ENCODE assay signal across 19 cellular contexts in the genomic region with DNA sequence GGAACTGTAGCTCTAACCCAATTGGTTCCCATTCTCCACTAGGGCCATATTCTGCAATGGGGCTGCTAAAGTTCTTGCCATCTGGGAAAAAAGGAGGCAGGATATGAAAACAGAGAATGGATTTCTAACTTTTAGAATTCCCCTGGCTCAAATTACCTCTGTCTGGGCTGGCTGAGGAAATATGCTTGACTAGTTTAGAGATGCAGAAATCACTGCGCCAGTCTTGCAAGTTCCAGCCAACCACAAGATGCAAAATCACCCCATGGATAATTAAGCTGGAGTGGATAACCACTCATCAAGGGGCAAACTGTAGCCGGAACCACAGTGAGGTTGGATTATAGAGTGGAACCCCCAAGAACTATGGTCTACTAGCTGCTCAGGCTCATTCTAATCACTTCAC.
DNase-seq lines count a peak whose midpoint lies in the region; ATAC-seq, FAIRE-seq and TF ChIP-seq lines count a peak whose summit lies in the region.
"Had no signal": no experiment of that assay in that cellular context is flagged by ENCODE, and none has a peak within 500 bp of the region (broad histone marks: within the 10 kb centered on the region; RNA-seq: fewer than 3 reads in every experiment).

No MANE protein-coding gene starts in this region.

- peak; percentile 5 for FAIRE-seq in GM12891 (lab: Jason Lieb, UNC)
- FAIRE-seq: K562 had no signal

- H3K27ac ChIP-seq in Karpas-422 (ENCODE audit: low read length) (peak overlapping the region; percentile 12; the same call in 1 of the 2 replicates), hepatocyte (no peak overlapping the region)
- H3K27ac ChIP-seq: HL-60, SJCRH30 had no signal

- H3K9ac ChIP-seq in Karpas-422 (ENCODE audit: low read length) = no peak overlapping the region

- no peak overlapping the region for H3K4me3 ChIP-seq in Karpas-422 (ENCODE audit: low read length)
- no peak overlapping the region for H3K4me3 ChIP-seq in epithelial cell of proximal tubule (ENCODE audit: low read depth, low read length)
- no peak overlapping the region for H3K4me3 ChIP-seq in hepatocyte
- H3K4me3 ChIP-seq: HAP-1, K562, SJCRH30 had no signal

- ATAC-seq in omental fat pad (ENCODE audit: low FRiP score) = no peak
- ATAC-seq: K562 had no signal

- H3K36me3 ChIP-seq in Karpas-422 (ENCODE audit: insufficient read depth, low read length) (peaks cover 23% of the 10 kb centered on the region), hepatocyte (replicated peaks; ENCODE audit: insufficient read depth, low read depth) (no peaks in the 10 kb centered on the region)
- H3K36me3 ChIP-seq: HAP-1 had no signal

- WGBS in hepatocyte (ENCODE audit: low lambda C conversion rate, missing lambda C conversion rate) = 98% methylated on average over 2 of the region's 2 CpGs

- H4K20me1 ChIP-seq in Karpas-422 (ENCODE audit: insufficient read depth, low read depth, low read length) (no peaks in the 10 kb centered on the region), hepatocyte (ENCODE audit: insufficient read depth, poor library complexity, severe bottlenecking) (no peaks in the 10 kb centered on the region)

- no peaks in the 10 kb centered on the region for H3K9me3 ChIP-seq in Karpas-422 (ENCODE audit: low read length)
- no peaks in the 10 kb centered on the region for H3K9me3 ChIP-seq in hepatocyte (ENCODE audit: low read depth)
- H3K9me3 ChIP-seq: HAP-1, SJCRH30 had no signal

- H3K79me2 ChIP-seq in Karpas-422 (ENCODE audit: low read length) = no peaks in the 10 kb centered on the region; the same call in 1 of the 2 replicates
- no peaks in the 10 kb centered on the region for H3K79me2 ChIP-seq in hepatocyte

- no peak overlapping the region for H3K4me2 ChIP-seq in Karpas-422 (ENCODE audit: low read depth, low read length, poor library complexity, severe bottlenecking)
- H3K4me2 ChIP-seq in hepatocyte = no peak overlapping the region

- H3K27me3 ChIP-seq in Karpas-422 (ENCODE audit: low read length) (no peaks in the 10 kb centered on the region), hepatocyte (no peaks in the 10 kb centered on the region)
- H3K27me3 ChIP-seq: SJCRH30 had no signal

- H2AFZ ChIP-seq in Karpas-422 (ENCODE audit: low read length) = no peak overlapping the region
- H2AFZ ChIP-seq in hepatocyte = no peak overlapping the region

- H3K9me2 ChIP-seq in Karpas-422 (replicated peaks; ENCODE audit: insufficient read depth, low read length) (no peaks in the 10 kb centered on the region), hepatocyte (replicated peaks; ENCODE audit: insufficient read depth) (no peaks in the 10 kb centered on the region)

- H3K4me1 ChIP-seq in Karpas-422 (ENCODE audit: low read length) (peaks cover 34% of the 10 kb centered on the region), hepatocyte (ENCODE audit: insufficient read depth) (no peaks in the 10 kb centered on the region)
- H3K4me1 ChIP-seq: HAP-1, SJCRH30 had no signal

- TF ChIP-seq CTCF in epithelial cell of proximal tubule (conservative IDR thresholded peaks at IDR 0.05; ENCODE audit: low read depth, low read length) = no peak
- TF ChIP-seq CTCF in omental fat pad (IDR thresholded peaks at IDR 0.05) = no peak
- no peak for TF ChIP-seq CTCF in hepatocyte (IDR thresholded peaks at IDR 0.05; ENCODE audit: poor library complexity)

- TF ChIP-seq POLR2A in GM12891 (IDR thresholded peaks at IDR 0.05; ENCODE audit: low read depth, low read length) = no peak

- DNase-seq in GM12891 (ENCODE audit: insufficient read length, low spot score) (no peak), Karpas-422 (no peak), epithelial cell of proximal tubule (ENCODE audit: low read depth) (peak; percentile 15), left kidney (ENCODE audit: low read depth, low spot score) (peak; percentile 2), dermis blood vessel endothelial cell (no peak), omental fat pad (ENCODE audit: low spot score) (no peak), hepatocyte (ENCODE audit: low spot score) (no peak)
- DNase-seq: AML-193; DMS153; EL; MV-4-11; NCI-H1417; NCI-H2081; NK-92 treated with Interleukin-12 subunit alpha and Interleukin-12 subunit beta, amount 100 ng/mL, for 24 hours; OCI-M1; SJCRH30 had no signal

TF ChIP-seq in GM12891, 5 proteins besides CTCF, POLR2A, EP300 and RAD21:
- no peak for TF ChIP-seq POLR2AphosphoS5 (IDR thresholded peaks at IDR 0.05; ENCODE audit: low read depth, low read length)
- no peak for TF ChIP-seq POU2F2 (IDR thresholded peaks at IDR 0.05; ENCODE audit: low read depth, low read length)
- no peak for TF ChIP-seq SPI1 (IDR thresholded peaks at IDR 0.05; ENCODE audit: low read depth, low read length)
- TF ChIP-seq PAX5 (IDR thresholded peaks at IDR 0.05; ENCODE audit: insufficient read depth, low read length, severe bottlenecking) = no peak
TF ChIP-seq in GM12891: peak in this region for 0.

Comparison
In these comparisons a context has a peak if more than half of its experiments do, and no peak if none do; other contexts are left out.
1. DNase-seq: peak in epithelial cell of proximal tubule (single experiment) and left kidney (single experiment); none in GM12891 (single experiment), Karpas-422 (single experiment), dermis blood vessel endothelial cell (single experiment), omental fat pad (single experiment) and hepatocyte (single experiment).